In the genomic region with DNA sequence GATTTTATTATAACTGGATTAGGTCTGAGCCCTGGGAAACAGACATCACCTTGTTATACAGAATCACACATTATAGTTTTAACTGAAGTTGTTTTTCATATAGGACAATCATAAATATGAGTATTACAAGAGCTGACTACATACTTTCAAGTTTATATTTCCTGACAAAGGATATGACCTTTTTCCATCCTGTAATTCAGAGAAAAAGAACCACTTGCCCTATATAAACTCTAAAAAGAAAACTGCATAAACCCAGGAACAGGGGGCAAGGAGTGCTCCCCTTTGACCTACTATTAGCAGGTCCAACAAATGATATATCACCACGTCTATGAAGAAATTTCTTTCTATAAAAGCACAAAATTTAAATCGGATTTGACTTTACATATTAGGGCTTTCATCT, we compare ENCODE assay signal across 8 cellular contexts. TPM values are rescaled to one million over a fixed set of nuclear protein-coding genes. Genes with fewer than 3 reads are reported as not detected.
"Had no signal": no experiment of that assay in that cellular context is flagged by ENCODE, and none has a peak within 500 bp of the region (broad histone marks: within the 10 kb centered on the region; RNA-seq: fewer than 3 reads in every experiment).

No MANE protein-coding gene starts in this region.

- DNase-seq: H9, HCEC 1CT had no signal

- H2AFZ ChIP-seq: GM23338 had no signal

- FAIRE-seq: H1, H54, HTR-8/SVneo, K562 had no signal

- ATAC-seq: GM23338, K562 had no signal

- H3K4me2 ChIP-seq: GM23338 had no signal

- H3K4me3 ChIP-seq: GM23338, K562 had no signal

RNA-seq across cellular contexts. Expression of gene B3GALNT1, which starts 20.9 kb away (rescaled TPM):
- total RNA-seq: HT-29 had no signal
